In the genomic region with DNA sequence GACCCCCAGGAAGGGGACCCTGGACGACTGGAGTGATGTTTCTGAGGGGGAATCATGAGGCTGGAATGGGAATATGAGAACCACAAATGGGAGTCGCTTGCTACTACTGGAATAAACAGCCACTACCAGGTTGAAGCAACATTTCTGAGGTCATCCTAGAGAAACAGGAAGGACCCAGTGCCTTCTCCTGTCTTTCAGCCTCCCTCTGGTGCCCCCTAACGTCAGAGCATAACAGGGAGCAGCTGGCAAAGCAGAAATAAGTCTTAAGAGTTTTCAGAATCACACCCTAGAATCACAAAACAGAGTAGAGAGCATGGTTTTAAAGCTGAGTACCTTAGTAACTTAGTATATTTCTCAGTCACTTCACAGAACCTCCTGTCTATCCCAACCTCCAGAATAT, we compare ENCODE assay signal across 9 cellular contexts.
DNase-seq lines count a peak whose midpoint lies in the region; ATAC-seq and TF ChIP-seq lines count a peak whose summit lies in the region.
"Had no signal": no experiment of that assay in that cellular context is flagged by ENCODE, and none has a peak within 500 bp of the region (broad histone marks: within the 10 kb centered on the region; RNA-seq: fewer than 3 reads in every experiment).

No MANE protein-coding gene starts in this region.

- H3K9me3 Mint-ChIP-seq in CD4-positive, alpha-beta T cell = no peaks in the 10 kb centered on the region
- no peaks in the 10 kb centered on the region for H3K9me3 Mint-ChIP-seq in activated T-helper 2 cell treated with anti-CD3 and anti-CD28 coated beads, Interferon-gamma antibody, Interleukin-2, Interleukin-4, amounts not matched to agents 10 μg/mL and 5 μg/mL and 100 μg/mL, durations not matched to agents 14 hours and 24 hours and 36 hours

- no peak overlapping the region for H3K4me3 ChIP-seq in Panc1 (ENCODE audit: low read depth in 2 of 2, low read length in 2 of 2)
- no peak overlapping the region for H3K4me3 ChIP-seq in lower leg skin (ENCODE audit: low read depth, poor library complexity, severe bottlenecking)

- 0 to 4% methylated on average over 3 of the region's 3 CpGs for WGBS in lower leg skin, 2 donors

- ATAC-seq in GM18867 (IDR thresholded peaks at IDR 0.05; ENCODE audit: unreplicated experiment) (peak; percentile 73), HG03159 (IDR thresholded peaks at IDR 0.05; ENCODE audit: unreplicated experiment) (peak; percentile 90), Panc1 (no peak)
- no peak for ATAC-seq in CD4-positive, alpha-beta T cell (ENCODE audit: poor library complexity)

- POLR2A ChIA-PET in Panc1 (lab: Charles Lee) = no interaction called here
- POLR2A ChIA-PET in CD4-positive, alpha-beta T cell (lab: Charles Lee) = no interaction called here

- intact Hi-C loops in Panc1 (cut with micrococcal nuclease; ENCODE audit: unreplicated experiment) = no loop called here
- intact Hi-C loops in CD4-positive, alpha-beta T cell (cut with DNase I, micrococcal nuclease) = no loop called here
- intact Hi-C loops in activated T-helper 2 cell treated with anti-CD3 and anti-CD28 coated beads, Interferon-gamma antibody, Interleukin-2, Interleukin-4, amounts not matched to agents 10 μg/mL and 5 μg/mL and 100 μg/mL, durations not matched to agents 14 hours and 24 hours and 36 hours (cut with micrococcal nuclease) = no loop called here
- intact Hi-C loops in lower leg skin (cut with DNase I; ENCODE audit: low total_unique reads) = no loop called here

- CTCF ChIA-PET in Panc1 (lab: Charles Lee) = no interaction called here
- CTCF ChIA-PET in CD4-positive, alpha-beta T cell (lab: Charles Lee) = no interaction called here

- H3K4me3 Mint-ChIP-seq in CD4-positive, alpha-beta T cell = no peak overlapping the region
- no peak overlapping the region for H3K4me3 Mint-ChIP-seq in activated T-helper 2 cell treated with anti-CD3 and anti-CD28 coated beads, Interferon-gamma antibody, Interleukin-2, Interleukin-4, amounts not matched to agents 10 μg/mL and 5 μg/mL and 100 μg/mL, durations not matched to agents 14 hours and 24 hours and 36 hours (ENCODE audit: low read depth)

- H3K27ac ChIP-seq in Panc1 (ENCODE audit: low read length) = no peak overlapping the region
- no peak overlapping the region for H3K27ac ChIP-seq in CD4-positive, alpha-beta T cell (ENCODE audit: low read depth, low read length)
- H3K27ac ChIP-seq: neutrophil had no signal

- in situ Hi-C loops in Panc1 (cut with HindIII; ENCODE audit: low pct_unique_long_range_greater_than_20kb, low sequenced_read_pairs) = no loop called here

- H3K36me3 Mint-ChIP-seq in CD4-positive, alpha-beta T cell (ENCODE audit: low read depth) = no peaks in the 10 kb centered on the region
- no peaks in the 10 kb centered on the region for H3K36me3 Mint-ChIP-seq in activated T-helper 2 cell treated with anti-CD3 and anti-CD28 coated beads, Interferon-gamma antibody, Interleukin-2, Interleukin-4, amounts not matched to agents 10 μg/mL and 5 μg/mL and 100 μg/mL, durations not matched to agents 14 hours and 24 hours and 36 hours (ENCODE audit: low read depth)

- H3K27ac Mint-ChIP-seq in CD4-positive, alpha-beta T cell = no peak overlapping the region
- no peak overlapping the region for H3K27ac Mint-ChIP-seq in activated T-helper 2 cell treated with anti-CD3 and anti-CD28 coated beads, Interferon-gamma antibody, Interleukin-2, Interleukin-4, amounts not matched to agents 10 μg/mL and 5 μg/mL and 100 μg/mL, durations not matched to agents 14 hours and 24 hours and 36 hours

- no peaks in the 10 kb centered on the region for H3K4me1 ChIP-seq in Panc1 (ENCODE audit: control insufficient read depth, insufficient read depth, low read length)

- BruUV-seq in Panc1 (replicated peaks; lab: Mats Ljungman, UMichigan) = no TSS peak

- TF ChIP-seq CTCF in Panc1 (IDR thresholded peaks at IDR 0.05) (peak; percentile 27), lower leg skin (IDR thresholded peaks at IDR 0.05) (no peak)
- TF ChIP-seq CTCF in CD4-positive, alpha-beta T cell (IDR thresholded peaks at IDR 0.05) = no peak

- no peaks in the 10 kb centered on the region; the same call in 1 of the 2 replicates for H3K36me3 ChIP-seq in Panc1 (ENCODE audit: control insufficient read depth, insufficient read depth, low read length)
- H3K36me3 ChIP-seq: neutrophil had no signal

- H3K4me1 Mint-ChIP-seq in CD4-positive, alpha-beta T cell (ENCODE audit: low read depth) = no peaks in the 10 kb centered on the region
- no peaks in the 10 kb centered on the region for H3K4me1 Mint-ChIP-seq in activated T-helper 2 cell treated with anti-CD3 and anti-CD28 coated beads, Interferon-gamma antibody, Interleukin-2, Interleukin-4, amounts not matched to agents 10 μg/mL and 5 μg/mL and 100 μg/mL, durations not matched to agents 14 hours and 24 hours and 36 hours (ENCODE audit: low read depth)

- no peaks in the 10 kb centered on the region for H3K9me3 ChIP-seq in Panc1 (ENCODE audit: control insufficient read depth, insufficient read depth, low read depth, low read length)
- no peaks in the 10 kb centered on the region for H3K9me3 ChIP-seq in CD4-positive, alpha-beta T cell (ENCODE audit: control insufficient read depth, low read length)
- H3K9me3 ChIP-seq: neutrophil had no signal

- no peaks in the 10 kb centered on the region for H3K27me3 ChIP-seq in Panc1 (ENCODE audit: control insufficient read depth, insufficient read depth, low read length)
- H3K27me3 ChIP-seq in CD4-positive, alpha-beta T cell (ENCODE audit: control insufficient read depth, insufficient read depth, low read length) = no peaks in the 10 kb centered on the region
- H3K27me3 ChIP-seq: neutrophil had no signal

- H3K27me3 Mint-ChIP-seq in CD4-positive, alpha-beta T cell = no peaks in the 10 kb centered on the region
- H3K27me3 Mint-ChIP-seq in activated T-helper 2 cell treated with anti-CD3 and anti-CD28 coated beads, Interferon-gamma antibody, Interleukin-2, Interleukin-4, amounts not matched to agents 10 μg/mL and 5 μg/mL and 100 μg/mL, durations not matched to agents 14 hours and 24 hours and 36 hours (ENCODE audit: low read depth) = no peaks in the 10 kb centered on the region

- DNase-seq in COR-L47 (lab: John Stamatoyannopoulos, UW) (peak; percentile 35), Panc1 (ENCODE audit: low read depth, low spot score) (no peak), foreskin melanocyte (peak; percentile 6), lower leg skin (ENCODE audit: low spot score in 2 of 2) (no peak)
- DNase-seq in CD4-positive, alpha-beta T cell = no peak
- DNase-seq in activated T-helper 2 cell treated with anti-CD3 and anti-CD28 coated beads, Interferon-gamma antibody, Interleukin-2, Interleukin-4, amounts not matched to agents 10 μg/mL and 5 μg/mL and 100 μg/mL, durations not matched to agents 14 hours and 24 hours and 36 hours (ENCODE audit: low spot score) = no peak

- no peak for TF ChIP-seq POLR2A in lower leg skin (IDR thresholded peaks at IDR 0.05)

Comparison
In these comparisons a context has a peak if more than half of its experiments do, and no peak if none do; other contexts are left out.
1. DNase-seq: peak in COR-L47 (single experiment) and foreskin melanocyte (single experiment); none in Panc1 (single experiment), CD4-positive, alpha-beta T cell (0 of 10), activated T-helper 2 cell treated with anti-CD3 and anti-CD28 coated beads, Interferon-gamma antibody, Interleukin-2, Interleukin-4, amounts not matched to agents 10 μg/mL and 5 μg/mL and 100 μg/mL, durations not matched to agents 14 hours and 24 hours and 36 hours (single experiment) and lower leg skin (0 of 2).
2. ATAC-seq: peak in GM18867 (single experiment) and HG03159 (single experiment); none in Panc1 (single experiment) and CD4-positive, alpha-beta T cell (single experiment).